In the genomic region with DNA sequence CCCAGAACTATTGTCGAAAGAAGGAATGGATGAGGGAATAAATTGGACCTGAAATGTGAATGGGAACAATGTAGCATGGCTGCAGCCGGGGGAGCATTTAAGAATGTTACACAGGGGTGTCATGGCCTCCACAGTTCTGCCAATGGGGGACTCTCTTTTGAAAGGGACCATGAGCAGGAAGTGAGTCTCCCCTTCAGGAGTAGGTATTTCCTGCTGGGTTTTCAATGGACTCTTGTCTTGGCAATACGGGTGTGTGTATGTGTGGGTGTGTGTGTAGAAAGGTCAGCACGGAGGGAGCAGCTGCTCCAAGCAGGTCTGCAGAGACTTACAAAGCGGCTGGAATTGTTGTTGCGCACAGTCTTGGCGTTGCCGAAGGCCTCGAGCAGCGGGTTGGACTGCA, we compare ENCODE assay signal across 11 cellular contexts. TPM values are rescaled to one million over a fixed set of nuclear protein-coding genes. Genes with fewer than 3 reads are reported as not detected.
DNase-seq lines count a peak whose midpoint lies in the region; ATAC-seq and TF ChIP-seq lines count a peak whose summit lies in the region.
"Had no signal": no experiment of that assay in that cellular context is flagged by ENCODE, and none has a peak within 500 bp of the region (broad histone marks: within the 10 kb centered on the region; RNA-seq: fewer than 3 reads in every experiment).

No MANE protein-coding gene starts in this region.

- TF ChIP-seq CTCF in WTC11 (IDR thresholded peaks at IDR 0.05): no peak

- no peak overlapping the region for H3K4me3 Mint-ChIP-seq in WTC11

- ATAC-seq in WTC11 (peak; percentile 91), left lobe of liver (no peak)
- ATAC-seq: activated CD4-positive, CD25-positive, alpha-beta regulatory T cell treated with anti-CD3 and anti-CD28 coated beads, Interleukin-2, amount 50 U/mL, for 24 hours had no signal

- CTCF ChIA-PET in WTC11 (lab: Charles Lee): interaction anchor here (0.6 kb wide), 1 partner anchor 28 kb away, joined by 5 read pairs; no protein-coding TSS in a partner anchor

- H3K36me3 Mint-ChIP-seq in WTC11: peaks cover 4% of the 10 kb centered on the region

- DNase-seq in DMS79 (lab: John Stamatoyannopoulos, UW) (peak; percentile 2), WTC11 (ENCODE audit: low spot score) (peak; percentile 52), iris pigment epithelial cell (ENCODE audit: low read depth) (peak; percentile 67), GM03348 (ENCODE audit: low spot score) (no peak), left lobe of liver (ENCODE audit: low spot score) (no peak), DMS153 (lab: John Stamatoyannopoulos, UW) (no peak)
- DNase-seq in stimulated activated CD4-positive, alpha-beta T cell treated with anti-CD3 and anti-CD28 coated beads, Interleukin-4, amount 100 ng/mL, for 4 hours: no peak
- DNase-seq: NCI-H1048 had no signal

- H3K4me1 ChIP-seq in HUES6 (ENCODE audit: control insufficient read depth, insufficient read depth, low read length): no peaks in the 10 kb centered on the region

- peaks cover 4% of the 10 kb centered on the region; the same call in 1 of the 2 replicates for H3K4me1 Mint-ChIP-seq in WTC11

- H3K9me3 Mint-ChIP-seq in WTC11: peaks cover 3% of the 10 kb centered on the region; the same call in 1 of the 2 replicates

- peaks cover 4% of the 10 kb centered on the region; the same call in 1 of the 2 replicates for H3K27me3 Mint-ChIP-seq in WTC11 (ENCODE audit: low read depth)

- H3K27ac ChIP-seq in HUES6 (ENCODE audit: low read depth, low read length): no peak overlapping the region

- H3K4me3 ChIP-seq in HUES6 (ENCODE audit: low read depth, low read length): no peak overlapping the region; the same call in 1 of the 2 replicates
- H3K4me3 ChIP-seq: lung had no signal

- POLR2A ChIA-PET in WTC11 (lab: Charles Lee): no interaction called here

- 0 out of 2 replicates have a peak, but pooled peaks cover 5% of the 10 kb centered on the region for H3K36me3 ChIP-seq in HUES6 (ENCODE audit: control insufficient read depth, insufficient read depth, low read length)

- H3K27me3 ChIP-seq in HUES6 (ENCODE audit: control insufficient read depth, insufficient read depth, low read length): no peaks in the 10 kb centered on the region

- no peaks in the 10 kb centered on the region for H3K9me3 ChIP-seq in HUES6 (ENCODE audit: control insufficient read depth, insufficient read depth, low read depth, low read length)

- H3K27ac Mint-ChIP-seq in WTC11: no peak overlapping the region

- H3K9ac ChIP-seq in HUES6 (ENCODE audit: low read length): peak overlapping the region; percentile 16

TF ChIP-seq in WTC11, 78 proteins besides CTCF, POLR2A, EP300 and RAD21 (continues in another document):
- peak; percentile 60; the same call in 1 of the 2 replicates for TF ChIP-seq ZNF423 (CRISPR knock-in tag; IDR thresholded peaks at IDR 0.05)
- 0 out of 2 replicates have a peak, but pooled peaks have one; percentile 33 for TF ChIP-seq NFATC4 (CRISPR knock-in tag; IDR thresholded peaks at IDR 0.05)
- TF ChIP-seq, protein P1, sequence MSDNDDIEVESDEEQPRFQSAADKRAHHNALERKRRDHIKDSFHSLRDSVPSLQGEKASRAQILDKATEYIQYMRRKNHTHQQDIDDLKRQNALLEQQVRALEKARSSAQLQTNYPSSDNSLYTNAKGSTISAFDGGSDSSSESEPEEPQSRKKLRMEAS (CRISPR knock-in tag; IDR thresholded peaks at IDR 0.05): no peak
- no peak for TF ChIP-seq IRF2 (CRISPR knock-in tag; IDR thresholded peaks at IDR 0.05; ENCODE audit: borderline replicate concordance, low read depth)
- TF ChIP-seq, protein P2, sequence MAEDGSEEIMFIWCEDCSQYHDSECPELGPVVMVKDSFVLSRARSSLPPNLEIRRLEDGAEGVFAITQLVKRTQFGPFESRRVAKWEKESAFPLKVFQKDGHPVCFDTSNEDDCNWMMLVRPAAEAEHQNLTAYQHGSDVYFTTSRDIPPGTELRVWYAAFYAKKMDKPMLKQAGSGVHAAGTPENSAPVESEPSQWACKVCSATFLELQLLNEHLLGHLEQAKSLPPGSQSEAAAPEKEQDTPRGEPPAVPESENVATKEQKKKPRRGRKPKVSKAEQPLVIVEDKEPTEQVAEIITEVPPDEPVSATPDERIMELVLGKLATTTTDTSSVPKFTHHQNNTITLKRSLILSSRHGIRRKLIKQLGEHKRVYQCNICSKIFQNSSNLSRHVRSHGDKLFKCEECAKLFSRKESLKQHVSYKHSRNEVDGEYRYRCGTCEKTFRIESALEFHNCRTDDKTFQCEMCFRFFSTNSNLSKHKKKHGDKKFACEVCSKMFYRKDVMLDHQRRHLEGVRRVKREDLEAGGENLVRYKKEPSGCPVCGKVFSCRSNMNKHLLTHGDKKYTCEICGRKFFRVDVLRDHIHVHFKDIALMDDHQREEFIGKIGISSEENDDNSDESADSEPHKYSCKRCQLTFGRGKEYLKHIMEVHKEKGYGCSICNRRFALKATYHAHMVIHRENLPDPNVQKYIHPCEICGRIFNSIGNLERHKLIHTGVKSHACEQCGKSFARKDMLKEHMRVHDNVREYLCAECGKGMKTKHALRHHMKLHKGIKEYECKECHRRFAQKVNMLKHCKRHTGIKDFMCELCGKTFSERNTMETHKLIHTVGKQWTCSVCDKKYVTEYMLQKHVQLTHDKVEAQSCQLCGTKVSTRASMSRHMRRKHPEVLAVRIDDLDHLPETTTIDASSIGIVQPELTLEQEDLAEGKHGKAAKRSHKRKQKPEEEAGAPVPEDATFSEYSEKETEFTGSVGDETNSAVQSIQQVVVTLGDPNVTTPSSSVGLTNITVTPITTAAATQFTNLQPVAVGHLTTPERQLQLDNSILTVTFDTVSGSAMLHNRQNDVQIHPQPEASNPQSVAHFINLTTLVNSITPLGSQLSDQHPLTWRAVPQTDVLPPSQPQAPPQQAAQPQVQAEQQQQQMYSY (CRISPR knock-in tag; IDR thresholded peaks at IDR 0.05): no peak
- no peak for TF ChIP-seq CBFB (CRISPR knock-in tag; IDR thresholded peaks at IDR 0.05; ENCODE audit: low read depth)
- TF ChIP-seq, protein P3, sequence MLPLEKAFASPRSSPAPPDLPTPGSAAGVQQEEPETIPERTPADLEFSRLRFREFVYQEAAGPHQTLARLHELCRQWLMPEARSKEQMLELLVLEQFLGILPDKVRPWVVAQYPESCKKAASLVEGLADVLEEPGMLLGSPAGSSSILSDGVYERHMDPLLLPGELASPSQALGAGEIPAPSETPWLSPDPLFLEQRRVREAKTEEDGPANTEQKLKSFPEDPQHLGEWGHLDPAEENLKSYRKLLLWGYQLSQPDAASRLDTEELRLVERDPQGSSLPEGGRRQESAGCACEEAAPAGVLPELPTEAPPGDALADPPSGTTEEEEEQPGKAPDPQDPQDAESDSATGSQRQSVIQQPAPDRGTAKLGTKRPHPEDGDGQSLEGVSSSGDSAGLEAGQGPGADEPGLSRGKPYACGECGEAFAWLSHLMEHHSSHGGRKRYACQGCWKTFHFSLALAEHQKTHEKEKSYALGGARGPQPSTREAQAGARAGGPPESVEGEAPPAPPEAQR (CRISPR knock-in tag; IDR thresholded peaks at IDR 0.05): peak; percentile 71; the same call in 1 of the 2 replicates
- TF ChIP-seq, protein P4, sequence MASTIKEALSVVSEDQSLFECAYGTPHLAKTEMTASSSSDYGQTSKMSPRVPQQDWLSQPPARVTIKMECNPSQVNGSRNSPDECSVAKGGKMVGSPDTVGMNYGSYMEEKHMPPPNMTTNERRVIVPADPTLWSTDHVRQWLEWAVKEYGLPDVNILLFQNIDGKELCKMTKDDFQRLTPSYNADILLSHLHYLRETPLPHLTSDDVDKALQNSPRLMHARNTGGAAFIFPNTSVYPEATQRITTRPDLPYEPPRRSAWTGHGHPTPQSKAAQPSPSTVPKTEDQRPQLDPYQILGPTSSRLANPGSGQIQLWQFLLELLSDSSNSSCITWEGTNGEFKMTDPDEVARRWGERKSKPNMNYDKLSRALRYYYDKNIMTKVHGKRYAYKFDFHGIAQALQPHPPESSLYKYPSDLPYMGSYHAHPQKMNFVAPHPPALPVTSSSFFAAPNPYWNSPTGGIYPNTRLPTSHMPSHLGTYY (CRISPR knock-in tag; IDR thresholded peaks at IDR 0.05): no peak
- TF ChIP-seq SP1 (CRISPR knock-in tag; conservative IDR thresholded peaks at IDR 0.05): 0 out of 2 replicates have a peak, but pooled peaks have one; percentile 43
- TF ChIP-seq, protein P5, sequence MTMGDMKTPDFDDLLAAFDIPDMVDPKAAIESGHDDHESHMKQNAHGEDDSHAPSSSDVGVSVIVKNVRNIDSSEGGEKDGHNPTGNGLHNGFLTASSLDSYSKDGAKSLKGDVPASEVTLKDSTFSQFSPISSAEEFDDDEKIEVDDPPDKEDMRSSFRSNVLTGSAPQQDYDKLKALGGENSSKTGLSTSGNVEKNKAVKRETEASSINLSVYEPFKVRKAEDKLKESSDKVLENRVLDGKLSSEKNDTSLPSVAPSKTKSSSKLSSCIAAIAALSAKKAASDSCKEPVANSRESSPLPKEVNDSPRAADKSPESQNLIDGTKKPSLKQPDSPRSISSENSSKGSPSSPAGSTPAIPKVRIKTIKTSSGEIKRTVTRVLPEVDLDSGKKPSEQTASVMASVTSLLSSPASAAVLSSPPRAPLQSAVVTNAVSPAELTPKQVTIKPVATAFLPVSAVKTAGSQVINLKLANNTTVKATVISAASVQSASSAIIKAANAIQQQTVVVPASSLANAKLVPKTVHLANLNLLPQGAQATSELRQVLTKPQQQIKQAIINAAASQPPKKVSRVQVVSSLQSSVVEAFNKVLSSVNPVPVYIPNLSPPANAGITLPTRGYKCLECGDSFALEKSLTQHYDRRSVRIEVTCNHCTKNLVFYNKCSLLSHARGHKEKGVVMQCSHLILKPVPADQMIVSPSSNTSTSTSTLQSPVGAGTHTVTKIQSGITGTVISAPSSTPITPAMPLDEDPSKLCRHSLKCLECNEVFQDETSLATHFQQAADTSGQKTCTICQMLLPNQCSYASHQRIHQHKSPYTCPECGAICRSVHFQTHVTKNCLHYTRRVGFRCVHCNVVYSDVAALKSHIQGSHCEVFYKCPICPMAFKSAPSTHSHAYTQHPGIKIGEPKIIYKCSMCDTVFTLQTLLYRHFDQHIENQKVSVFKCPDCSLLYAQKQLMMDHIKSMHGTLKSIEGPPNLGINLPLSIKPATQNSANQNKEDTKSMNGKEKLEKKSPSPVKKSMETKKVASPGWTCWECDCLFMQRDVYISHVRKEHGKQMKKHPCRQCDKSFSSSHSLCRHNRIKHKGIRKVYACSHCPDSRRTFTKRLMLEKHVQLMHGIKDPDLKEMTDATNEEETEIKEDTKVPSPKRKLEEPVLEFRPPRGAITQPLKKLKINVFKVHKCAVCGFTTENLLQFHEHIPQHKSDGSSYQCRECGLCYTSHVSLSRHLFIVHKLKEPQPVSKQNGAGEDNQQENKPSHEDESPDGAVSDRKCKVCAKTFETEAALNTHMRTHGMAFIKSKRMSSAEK (CRISPR knock-in tag; IDR thresholded peaks at IDR 0.05; ENCODE audit: borderline replicate concordance): peak; percentile 61; the same call in 1 of the 2 replicates

RNA-seq across cellular contexts. Expression of a gene that starts 24.4 kb away (rescaled TPM):
- 2.8 to 3.3 TPM (median 3.2 TPM) in 3 replicates for total RNA-seq in WTC11 (2021)
- 9.5 TPM for total RNA-seq in left lobe of liver

RNA-seq across cellular contexts. Expression of a gene that starts 38.8 kb away (rescaled TPM):
- total RNA-seq in WTC11 (2021) (38.2 to 47.4 TPM (median 46.1 TPM) in 3 replicates), left lobe of liver (12.0 TPM)

RNA-seq across cellular contexts. Expression of a gene that starts 50.4 kb away (rescaled TPM):
- total RNA-seq in WTC11 (2021): 0.46 to 1.1 TPM (median 0.66 TPM) in 3 replicates
- 1.7 TPM for total RNA-seq in left lobe of liver

RNA-seq across cellular contexts. Expression of a gene that starts 57.7 kb away (rescaled TPM):
- total RNA-seq in WTC11 (2021) (11.4 to 16.0 TPM (median 14.8 TPM) in 3 replicates), left lobe of liver (12.0 TPM)

Comparison
In these comparisons a context has a peak if more than half of its experiments do, and no peak if none do; other contexts are left out.
1. DNase-seq: peak in DMS79 (single experiment), WTC11 (single experiment) and iris pigment epithelial cell (single experiment); none in GM03348 (single experiment), stimulated activated CD4-positive, alpha-beta T cell treated with anti-CD3 and anti-CD28 coated beads, Interleukin-4, amount 100 ng/mL, for 4 hours (0 of 2), left lobe of liver (single experiment) and DMS153 (single experiment).